Comparison of ENCODE assay signal across 22 cellular contexts in genomic region chr6:52910091-52910490, GRCh38. TPM values are rescaled to one million over a fixed set of nuclear protein-coding genes. Genes with fewer than 3 reads are reported as not detected.
DNase-seq lines count a peak whose midpoint lies in the region; ATAC-seq and TF ChIP-seq lines count a peak whose summit lies in the region.
"Had no signal": no experiment of that assay in that cellular context is flagged by ENCODE, and none has a peak within 500 bp of the region (broad histone marks: within the 10 kb centered on the region; RNA-seq: fewer than 3 reads in every experiment).

No MANE protein-coding gene starts in this region.

- H4K20me1 ChIP-seq in PC-3 (ENCODE audit: low read length) (no peaks in the 10 kb centered on the region), PC-9 (ENCODE audit: insufficient read depth) (no peaks in the 10 kb centered on the region)

- no peak overlapping the region for H4K12ac ChIP-seq in trophoblast cell (ENCODE audit: low read depth, low read length)

- H2BK5ac ChIP-seq in trophoblast cell (ENCODE audit: low read depth, low read length, poor library complexity) = no peak overlapping the region

- H3K4me3 Mint-ChIP-seq in HFFc6 = no peak overlapping the region
- no peak overlapping the region for H3K4me3 Mint-ChIP-seq in activated CD4-positive, alpha-beta T cell treated with anti-CD3 and anti-CD28 coated beads for 36 hours
- H3K4me3 Mint-ChIP-seq: CD4-positive, alpha-beta memory T cell had no signal

- H3K18ac ChIP-seq in trophoblast cell (ENCODE audit: low read length) = no peak overlapping the region

- no peak overlapping the region for H3K23ac ChIP-seq in trophoblast cell (ENCODE audit: low read length)

- H4K8ac ChIP-seq in trophoblast cell (ENCODE audit: low read depth, low read length) = peak overlapping the region; percentile 11

- peaks cover 17% of the 10 kb centered on the region for H3K4me1 Mint-ChIP-seq in HFFc6 (ENCODE audit: low read depth)
- no peaks in the 10 kb centered on the region for H3K4me1 Mint-ChIP-seq in activated CD4-positive, alpha-beta T cell treated with anti-CD3 and anti-CD28 coated beads for 36 hours

- no peak overlapping the region for H3K4ac ChIP-seq in trophoblast cell (ENCODE audit: low read depth, low read length)

- no peak overlapping the region for H2BK120ac ChIP-seq in trophoblast cell (ENCODE audit: insufficient read depth, low read length, poor library complexity)

- peaks cover 10% of the 10 kb centered on the region; the same call in 1 of the 2 replicates for H3K27me3 Mint-ChIP-seq in HFFc6 (ENCODE audit: insufficient read depth)
- peaks cover 4% of the 10 kb centered on the region for H3K27me3 Mint-ChIP-seq in activated CD4-positive, alpha-beta T cell treated with anti-CD3 and anti-CD28 coated beads for 36 hours
- H3K27me3 Mint-ChIP-seq: CD4-positive, alpha-beta memory T cell had no signal

- POLR2A ChIA-PET in PC-3 (lab: Charles Lee; ENCODE audit: unreplicated experiment) (no interaction called here), PC-9 (lab: Charles Lee; ENCODE audit: unreplicated experiment) (no interaction called here)
- POLR2A ChIA-PET in activated CD4-positive, alpha-beta T cell treated with anti-CD3 and anti-CD28 coated beads for 36 hours (lab: Charles Lee) = no interaction called here

- H3K4me3 ChIP-seq in PC-3 (ENCODE audit: low read length) (no peak overlapping the region), astrocyte of the spinal cord (ENCODE audit: low read depth, low read length) (no peak overlapping the region), trophoblast cell (ENCODE audit: low read depth, low read length) (no peak overlapping the region), PC-9 (no peak overlapping the region), ascending aorta (no peak overlapping the region)
- H3K4me3 ChIP-seq: HAP-1 had no signal

- H3K27ac ChIP-seq in PC-3 (ENCODE audit: low read length) (no peak overlapping the region), trophoblast cell (ENCODE audit: low read depth, low read length) (no peak overlapping the region), PC-9 (no peak overlapping the region), ascending aorta (no peak overlapping the region)
- H3K27ac ChIP-seq: HL-60 had no signal

- H3K9me3 ChIP-seq in PC-3 (ENCODE audit: low read length) = no peaks in the 10 kb centered on the region
- H3K9me3 ChIP-seq in trophoblast cell (ENCODE audit: insufficient read depth, low read depth, low read length) = peaks cover 4% of the 10 kb centered on the region
- H3K9me3 ChIP-seq in PC-9 (ENCODE audit: insufficient read depth, low read depth) = no peaks in the 10 kb centered on the region
- H3K9me3 ChIP-seq in ascending aorta = no peaks in the 10 kb centered on the region
- H3K9me3 ChIP-seq: BE2C had no signal

- H2BK12ac ChIP-seq in trophoblast cell (ENCODE audit: low read length) = no peak overlapping the region

- H3K9ac ChIP-seq in PC-3 (ENCODE audit: low read length) (no peak overlapping the region), trophoblast cell (ENCODE audit: low read length) (no peak overlapping the region)

- H2AFZ ChIP-seq in PC-3 (ENCODE audit: low read length) (no peak overlapping the region), trophoblast cell (ENCODE audit: insufficient read depth, low read length, poor library complexity) (no peak overlapping the region), PC-9 (no peak overlapping the region)

- H3K9me2 ChIP-seq in PC-3 (replicated peaks; ENCODE audit: low read length) (no peaks in the 10 kb centered on the region), PC-9 (ENCODE audit: insufficient read depth) (no peaks in the 10 kb centered on the region)

- no TSS peak for BruUV-seq in PC-3 (replicated peaks; lab: Mats Ljungman, UMichigan)
- BruUV-seq in PC-9 (replicated peaks; lab: Mats Ljungman, UMichigan) = no TSS peak

- no peaks in the 10 kb centered on the region for H3K79me2 ChIP-seq in PC-3 (ENCODE audit: low read length)
- H3K79me2 ChIP-seq in trophoblast cell (ENCODE audit: control insufficient read depth, insufficient read depth, low read length, poor library complexity) = no peaks in the 10 kb centered on the region
- H3K79me2 ChIP-seq in PC-9 (ENCODE audit: low read depth) = no peaks in the 10 kb centered on the region

- no peaks in the 10 kb centered on the region for H3K27me3 ChIP-seq in PC-3 (ENCODE audit: low read length)
- no peaks in the 10 kb centered on the region for H3K27me3 ChIP-seq in trophoblast cell (ENCODE audit: insufficient read depth, low read length)
- H3K27me3 ChIP-seq in PC-9 (ENCODE audit: insufficient read depth, low read depth) = no peaks in the 10 kb centered on the region
- no peaks in the 10 kb centered on the region for H3K27me3 ChIP-seq in ascending aorta
- H3K27me3 ChIP-seq: BE2C had no signal

- H2AK5ac ChIP-seq in trophoblast cell (ENCODE audit: low read length) = no peak overlapping the region

- ATAC-seq in PC-3 (peak; percentile 11; the same call in 1 of the 2 replicates), GM21737 (IDR thresholded peaks at IDR 0.05; ENCODE audit: unreplicated experiment) (no peak)
- no peak for ATAC-seq in activated CD4-positive, alpha-beta T cell treated with anti-CD3 and anti-CD28 coated beads for 36 hours
- ATAC-seq: Panc1, Right ventricle myocardium inferior had no signal

- no peak overlapping the region for H3K14ac ChIP-seq in trophoblast cell (ENCODE audit: low read length)

- no CpG with 5 or more reads among the region's 4 CpGs for WGBS in trophoblast cell (ENCODE audit: extremely low coverage, insufficient coverage, insufficient read length)

- CTCF ChIA-PET in PC-3 (lab: Charles Lee) = no interaction called here
- CTCF ChIA-PET in PC-9 (lab: Charles Lee) = no interaction called here
- CTCF ChIA-PET in activated CD4-positive, alpha-beta T cell treated with anti-CD3 and anti-CD28 coated beads for 36 hours (lab: Charles Lee) = no interaction called here

- H3K9me3 Mint-ChIP-seq in HFFc6 = peaks cover 5% of the 10 kb centered on the region; the same call in 1 of the 2 replicates
- peaks cover 5% of the 10 kb centered on the region for H3K9me3 Mint-ChIP-seq in activated CD4-positive, alpha-beta T cell treated with anti-CD3 and anti-CD28 coated beads for 36 hours (ENCODE audit: low read depth)

- intact Hi-C loops in PC-3 (cut with micrococcal nuclease) (no loop called here), PC-9 (cut with micrococcal nuclease; ENCODE audit: unreplicated experiment) (no loop called here), ascending aorta (cut with DNase I) (no loop called here)
- intact Hi-C loops in activated CD4-positive, alpha-beta T cell treated with anti-CD3 and anti-CD28 coated beads for 36 hours (cut with DNase I, micrococcal nuclease) = no loop called here

- no peak for TF ChIP-seq CTCF in HFFc6 (IDR thresholded peaks at IDR 0.05)
- TF ChIP-seq CTCF in PC-3 (conservative IDR thresholded peaks at IDR 0.05; ENCODE audit: low read depth, low read length) = no peak
- no peak for TF ChIP-seq CTCF in astrocyte of the spinal cord (IDR thresholded peaks at IDR 0.05; ENCODE audit: low read depth, low read length)
- TF ChIP-seq CTCF in PC-9 (conservative IDR thresholded peaks at IDR 0.05) = no peak
- no peak for TF ChIP-seq CTCF in ascending aorta (IDR thresholded peaks at IDR 0.05)

- no peaks in the 10 kb centered on the region for H3K36me3 ChIP-seq in PC-3 (ENCODE audit: low read depth, low read length)
- H3K36me3 ChIP-seq in trophoblast cell (ENCODE audit: control insufficient read depth in 1 of 2, insufficient read depth in 2 of 2, low read length in 2 of 2) = no peaks in the 10 kb centered on the region
- no peaks in the 10 kb centered on the region for H3K36me3 ChIP-seq in PC-9 (ENCODE audit: low read depth)
- H3K36me3 ChIP-seq in ascending aorta = no peaks in the 10 kb centered on the region
- H3K36me3 ChIP-seq: BE2C, HAP-1 had no signal

- in situ Hi-C loops in astrocyte of the spinal cord (cut with HindIII; ENCODE audit: low sequenced_read_pairs) = no loop called here

- H3K4me2 ChIP-seq in PC-3 (ENCODE audit: low read length) = no peak overlapping the region
- H3K4me2 ChIP-seq in trophoblast cell (ENCODE audit: low read length) = no peak overlapping the region
- no peak overlapping the region for H3K4me2 ChIP-seq in PC-9

- H3K27ac Mint-ChIP-seq in HFFc6 = no peak overlapping the region
- no peak overlapping the region for H3K27ac Mint-ChIP-seq in activated CD4-positive, alpha-beta T cell treated with anti-CD3 and anti-CD28 coated beads for 36 hours
- H3K27ac Mint-ChIP-seq: CD4-positive, alpha-beta memory T cell had no signal

- peak; percentile 30 for DNase-seq in HFFc6
- DNase-seq in PC-3 = no peak
- peak; percentile 39 for DNase-seq in astrocyte of the spinal cord (ENCODE audit: low read depth, low spot score)
- peak; percentile 87 to 94 for DNase-seq in trophoblast cell
- no peak for DNase-seq in PC-9
- no peak for DNase-seq in ascending aorta (ENCODE audit: low spot score in 2 of 2)
- DNase-seq in activated CD4-positive, alpha-beta T cell treated with anti-CD3 and anti-CD28 coated beads for 36 hours = no peak
- DNase-seq: BE2C; CD4-positive, alpha-beta memory T cell; DMS79; GF-D8; NCI-H1048; NCI-H1436 treated with DMSO at 0.1 percent for 48 hours; NCI-H2029 treated with DMSO at 0.1 percent for 48 hours; NCI-H2171 treated with DMSO at 0.1 percent for 48 hours; NCI-H774 had no signal

- H3K4me1 ChIP-seq in PC-3 (ENCODE audit: insufficient read depth, low read length) = peaks cover 20% of the 10 kb centered on the region; the same call in 1 of the 2 replicates
- H3K4me1 ChIP-seq in trophoblast cell (ENCODE audit: control insufficient read depth in 1 of 2, insufficient read depth in 2 of 2, low read length in 2 of 2) = peaks cover 0 to 2% of the 10 kb centered on the region in 2 experiments
- H3K4me1 ChIP-seq in PC-9 (replicated peaks; ENCODE audit: insufficient read depth) = 0 out of 2 replicates have a peak, but pooled peaks cover 6% of the 10 kb centered on the region
- H3K4me1 ChIP-seq in ascending aorta = no peaks in the 10 kb centered on the region

- peaks cover 11% of the 10 kb centered on the region for H3K36me3 Mint-ChIP-seq in HFFc6 (ENCODE audit: low read depth)
- no peaks in the 10 kb centered on the region for H3K36me3 Mint-ChIP-seq in activated CD4-positive, alpha-beta T cell treated with anti-CD3 and anti-CD28 coated beads for 36 hours (ENCODE audit: low read depth)

- no peak overlapping the region for H4K91ac ChIP-seq in trophoblast cell (ENCODE audit: low read depth, low read length)

- no peaks in the 10 kb centered on the region for H3K79me1 ChIP-seq in trophoblast cell (ENCODE audit: low read length)

- H3F3A ChIP-seq in PC-3 (ENCODE audit: low read length, unreplicated experiment) (no peaks in the 10 kb centered on the region), PC-9 (ENCODE audit: insufficient read depth, low read depth) (no peaks in the 10 kb centered on the region)

RNA-seq across cellular contexts. Expression of gene GSTA3, which starts 0.6 kb away (rescaled TPM):
- not detected for total RNA-seq in HFFc6 (2021; fragmentation: NEBNext Ultra II Directional; extraction: Animal tissue kit (Norgen Biotek cat#: 25700))
- not detected in 2 replicates for total RNA-seq in PC-3 (2014; rRNA removed)
- 1.0 and 1.5 TPM in 2 replicates for polyA plus RNA-seq in trophoblast cell (2013)
- total RNA-seq in PC-9 (2021) = not detected in 2 replicates
- total RNA-seq in ascending aorta = not detected
- not detected for total RNA-seq in activated CD4-positive, alpha-beta T cell treated with anti-CD3 and anti-CD28 coated beads for 36 hours
- total RNA-seq: CD4-positive, alpha-beta memory T cell; NCI-H460; Right ventricle myocardium inferior had no signal
- polyA plus RNA-seq: CD4-positive, alpha-beta memory T cell had no signal

Comparison
In these comparisons a context has a peak if more than half of its experiments do, and no peak if none do; other contexts are left out.
1. DNase-seq: peak in HFFc6 (single experiment), astrocyte of the spinal cord (single experiment) and trophoblast cell (2 of 2); none in PC-3 (single experiment), PC-9 (0 of 2), ascending aorta (0 of 2) and activated CD4-positive, alpha-beta T cell treated with anti-CD3 and anti-CD28 coated beads for 36 hours (single experiment).